ENCODE assay signal across 8 cellular contexts in genomic region chr10:124354411-124355382, GRCh38.
DNase-seq lines count a peak whose midpoint lies in the region; ATAC-seq and TF ChIP-seq lines count a peak whose summit lies in the region.

No MANE protein-coding gene starts in this region.

- H3K9me3 ChIP-seq in liver (ENCODE audit: control insufficient read depth in 4 of 4, low read length in 3 of 4): peaks cover 0 to 3% (median 0%) of the 10 kb centered on the region in 4 donors

- peak overlapping the region; percentile 20 to 46 for H3K4me3 ChIP-seq in cardiac fibroblast (replicated peaks in 1 of 2; ENCODE audit: low read depth in 2 of 2, low read length in 2 of 2)
- peak overlapping the region in 2 of 3 donors; percentile 37 to 41 for H3K4me3 ChIP-seq in liver (ENCODE audit: low read depth in 1 of 3, low read length in 3 of 3)

- peak overlapping the region in 1 of 2 donors; percentile 23 for H3K27ac ChIP-seq in liver (ENCODE audit: low read depth in 1 of 2, low read length in 2 of 2)

- 22% methylated on average over 29 of the region's 29 CpGs for WGBS in liver

- no peaks in the 10 kb centered on the region for H3K36me3 ChIP-seq in liver (ENCODE audit: control insufficient read depth in 4 of 4, insufficient read depth in 3 of 4, low read depth in 1 of 4, low read length in 3 of 4)

- peak; percentile 2 for DNase-seq in NCI-H82 (lab: John Stamatoyannopoulos, UW)
- DNase-seq in NCI-H82 treated with DMSO at 0.1 percent for 48 hours (lab: John Stamatoyannopoulos, UW; ENCODE audit: unreplicated experiment): no peak
- peak; percentile 50 for DNase-seq in HS-5 (ENCODE audit: low read depth)
- peak; percentile 74 to 82 for DNase-seq in cardiac fibroblast (ENCODE audit: low read depth in 2 of 2)
- peak in 2 of 3 donors; percentile 17 to 20 for DNase-seq in stimulated activated CD4-positive, alpha-beta T cell treated with anti-CD3 and anti-CD28 coated beads, TNF-alpha, amount 100 ng/mL, for 48 hours (ENCODE audit: low read depth in 3 of 3)
- no peak for DNase-seq in NK-92 treated with Interleukin-12 subunit alpha and Interleukin-12 subunit beta, amount 100 ng/mL, for 24 hours (lab: John Stamatoyannopoulos, UW)

- peaks cover 3 to 14% (median 13%) of the 10 kb centered on the region in 4 donors for H3K4me1 ChIP-seq in liver (ENCODE audit: control insufficient read depth in 4 of 4, insufficient read depth in 4 of 4, low read length in 3 of 4)

- TF ChIP-seq CTCF in cardiac fibroblast (IDR thresholded peaks at IDR 0.05; ENCODE audit: low read depth, low read length) (no peak), liver (IDR thresholded peaks at IDR 0.05; ENCODE audit: low read depth, low read length, missing input control) (no peak)

- peak overlapping the region in 1 of 2 donors; percentile 13 for H3K9ac ChIP-seq in liver (ENCODE audit: low read depth in 1 of 2, low read length in 2 of 2)

- TF ChIP-seq RAD21 in liver (IDR thresholded peaks at IDR 0.05): peak in 1 of 2 donors; percentile 36

- H3K27me3 ChIP-seq in liver (ENCODE audit: control insufficient read depth in 4 of 4, insufficient read depth in 4 of 4, low read length in 3 of 4): no peaks in the 10 kb centered on the region

- peak; percentile 90 for ATAC-seq in SK-N-SH treated with all-trans-retinoic acid at 6 μM for 48 hours

TF ChIP-seq in SK-N-SH treated with all-trans-retinoic acid at 6 μM for 48 hours, 23 proteins besides CTCF, POLR2A, EP300 and RAD21:
- TF ChIP-seq PPARA (CRISPR knock-in tag; IDR thresholded peaks at IDR 0.05; ENCODE audit: borderline replicate concordance) (no peak), TCF4 (CRISPR knock-in tag; IDR thresholded peaks at IDR 0.05; ENCODE audit: borderline replicate concordance) (peak; percentile 83), ARNTL (CRISPR knock-in tag; IDR thresholded peaks at IDR 0.05; ENCODE audit: borderline replicate concordance, low read depth) (peak; percentile 66; the same call in 1 of the 2 replicates), CSDC2 (CRISPR knock-in tag; IDR thresholded peaks at IDR 0.05) (no peak), TOX (CRISPR knock-in tag; IDR thresholded peaks at IDR 0.05; ENCODE audit: borderline replicate concordance) (no peak), ZNF8 (CRISPR knock-in tag; IDR thresholded peaks at IDR 0.05) (no peak), ZNF70 (CRISPR knock-in tag; IDR thresholded peaks at IDR 0.05) (no peak), ISL1 (CRISPR knock-in tag; IDR thresholded peaks at IDR 0.05) (no peak), SNAI2 (CRISPR knock-in tag; IDR thresholded peaks at IDR 0.05) (no peak), ZFP3 (CRISPR knock-in tag; IDR thresholded peaks at IDR 0.05) (no peak)

TF ChIP-seq in liver, 16 proteins besides CTCF, POLR2A, EP300 and RAD21:
- TF ChIP-seq YY1 (IDR thresholded peaks at IDR 0.05): peak; percentile 52
- peak in 1 of 2 donors; percentile 22 for TF ChIP-seq GABPA (IDR thresholded peaks at IDR 0.05 in 1 of 2, conservative IDR thresholded peaks at IDR 0.05 in 1 of 2)
- TF ChIP-seq ZBTB33 (IDR thresholded peaks at IDR 0.05): no peak
- TF ChIP-seq ATF3 (IDR thresholded peaks at IDR 0.05): no peak
- TF ChIP-seq FOXA2 (IDR thresholded peaks at IDR 0.05): no peak
- peak; percentile 42 to 59 for TF ChIP-seq HNF4A (conservative IDR thresholded peaks at IDR 0.05)
- peak in 1 of 2 donors; percentile 41 for TF ChIP-seq JUND (IDR thresholded peaks at IDR 0.05)
- TF ChIP-seq FOXA1 (IDR thresholded peaks at IDR 0.05): no peak
- no peak for TF ChIP-seq EGR1 (IDR thresholded peaks at IDR 0.05; ENCODE audit: low read depth in 2 of 2)
- no peak for TF ChIP-seq TAF1 (conservative IDR thresholded peaks at IDR 0.05)
- TF ChIP-seq MAX (IDR thresholded peaks at IDR 0.05): no peak
- TF ChIP-seq HNF4G (IDR thresholded peaks at IDR 0.05): no peak
- TF ChIP-seq SP1 (IDR thresholded peaks at IDR 0.05): peak; percentile 30
- TF ChIP-seq REST (IDR thresholded peaks at IDR 0.05): peak; percentile 20
- TF ChIP-seq RXRA (IDR thresholded peaks at IDR 0.05): peak; percentile 56 to 75
- TF ChIP-seq NR2F2 (IDR thresholded peaks at IDR 0.05): peak; percentile 56

Comparison
In these comparisons a context has a peak if more than half of its experiments do, and no peak if none do; other contexts are left out.
1. DNase-seq: peak in NCI-H82 (single experiment), HS-5 (single experiment), cardiac fibroblast (2 of 2) and stimulated activated CD4-positive, alpha-beta T cell treated with anti-CD3 and anti-CD28 coated beads, TNF-alpha, amount 100 ng/mL, for 48 hours (2 of 3); none in NCI-H82 treated with DMSO at 0.1 percent for 48 hours (single experiment) and NK-92 treated with Interleukin-12 subunit alpha and Interleukin-12 subunit beta, amount 100 ng/mL, for 24 hours (single experiment).